In the genomic region with DNA sequence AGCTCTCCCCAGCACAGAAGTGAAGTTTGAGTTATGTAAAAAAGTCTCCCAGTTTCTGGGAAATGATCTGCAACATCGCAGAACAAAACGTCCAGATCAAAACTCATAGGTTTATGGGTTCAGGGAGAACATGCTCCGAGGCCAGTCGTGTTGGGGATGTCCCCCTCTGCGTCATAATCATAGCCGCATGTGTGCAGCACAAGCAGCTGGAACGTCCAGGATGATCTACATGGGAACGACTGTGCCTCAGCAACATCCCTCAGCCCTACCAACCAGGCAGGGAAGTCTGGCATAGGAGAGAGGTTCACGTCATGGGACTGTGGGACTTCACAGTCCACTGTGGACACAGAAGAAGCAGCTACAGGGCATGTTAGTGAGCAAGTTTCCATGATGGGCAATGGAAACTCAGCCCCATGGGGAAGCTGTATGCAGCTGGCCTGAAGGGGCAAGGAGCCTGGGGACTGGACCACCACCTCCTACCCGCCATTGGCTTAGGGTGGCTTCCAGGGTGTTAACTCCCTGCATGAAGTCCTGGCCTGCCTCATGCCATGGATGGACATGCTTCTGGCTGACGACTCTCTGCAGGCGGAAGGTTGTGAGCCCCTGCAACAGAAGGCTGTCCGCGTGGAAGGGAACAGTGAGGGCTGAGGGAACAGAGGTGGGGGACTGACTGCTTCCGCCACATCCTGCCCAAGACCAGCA, we compare ENCODE assay signal across 17 cellular contexts.
DNase-seq lines count a peak whose midpoint lies in the region; ATAC-seq and TF ChIP-seq lines count a peak whose summit lies in the region.
"Had no signal": no experiment of that assay in that cellular context is flagged by ENCODE, and none has a peak within 500 bp of the region (broad histone marks: within the 10 kb centered on the region; RNA-seq: fewer than 3 reads in every experiment).

No MANE protein-coding gene starts in this region.

- DNase-seq in Right ventricle myocardium inferior (ENCODE audit: missing footprints) (no peak), right atrium auricular region (ENCODE audit: low spot score) (no peak), fibroblast of lung (ENCODE audit: low read depth in 2 of 2) (no peak), prostate gland (ENCODE audit: low spot score) (no peak), left colon (no peak), colonic mucosa (no peak)
- DNase-seq: activated CD4-positive, CD25-positive, alpha-beta regulatory T cell; activated gamma-delta T cell treated with Interleukin-2 at 50 U/mL for 16 hours; left lung; MM.1S; NCI-H2029 treated with DMSO at 0.1 percent for 48 hours; substantia nigra had no signal

- H3K27me3 ChIP-seq in right atrium auricular region (no peaks in the 10 kb centered on the region), fibroblast of lung (ENCODE audit: control insufficient read depth, insufficient read depth, low read length) (no peaks in the 10 kb centered on the region), prostate gland (replicated peaks; ENCODE audit: insufficient read depth) (no peaks in the 10 kb centered on the region), colonic mucosa (no peaks in the 10 kb centered on the region)
- H3K27me3 ChIP-seq: left lung had no signal

- intact Hi-C loops in Right ventricle myocardium inferior (cut with DNase I) (no loop called here), prostate gland (cut with DNase I) (no loop called here), left colon (cut with DNase I, micrococcal nuclease) (no loop called here), colonic mucosa (cut with DNase I) (no loop called here)

- H3K27ac ChIP-seq in right atrium auricular region (no peak overlapping the region), fibroblast of lung (ENCODE audit: insufficient read depth, low read length) (peak overlapping the region; percentile 76), prostate gland (peak overlapping the region; percentile 45 to 59), colonic mucosa (no peak overlapping the region)
- H3K27ac ChIP-seq: PC-9 had no signal

- H3K79me2 ChIP-seq in fibroblast of lung (ENCODE audit: control insufficient read depth, insufficient read depth, low read length) = no peaks in the 10 kb centered on the region

- TF ChIP-seq POLR2A in prostate gland (IDR thresholded peaks at IDR 0.05) = no peak

- H3K4me1 ChIP-seq in right atrium auricular region (no peaks in the 10 kb centered on the region), fibroblast of lung (ENCODE audit: control insufficient read depth, extremely low read depth, insufficient read depth, low read length) (peaks cover 36% of the 10 kb centered on the region), prostate gland (replicated peaks) (no peaks in the 10 kb centered on the region), colonic mucosa (no peaks in the 10 kb centered on the region)
- H3K4me1 ChIP-seq: HAP-1 had no signal

- WGBS in prostate gland = 77% methylated on average over 14 of the region's 15 CpGs

- no peak overlapping the region for H3K4me2 ChIP-seq in fibroblast of lung (ENCODE audit: extremely low read depth, insufficient read depth, low read length)
- H3K4me2 ChIP-seq: PC-9 had no signal

- H3K9ac ChIP-seq in fibroblast of lung (ENCODE audit: insufficient read depth, low read length) = peak overlapping the region; percentile 21
- H3K9ac ChIP-seq in colonic mucosa (ENCODE audit: low read depth in 2 of 2, low read length in 2 of 2) = no peak overlapping the region

- H3K4me3 ChIP-seq in right atrium auricular region (no peak overlapping the region), fibroblast of lung (replicated peaks in 1 of 4; ENCODE audit: control extremely low read depth in 1 of 4, insufficient read depth in 1 of 4, low read depth in 3 of 4, low read length in 4 of 4) (no peak overlapping the region), prostate gland (no peak overlapping the region), colonic mucosa (no peak overlapping the region)
- H3K4me3 ChIP-seq: HAP-1, left lung, PC-9 had no signal

- H3K9me3 ChIP-seq in right atrium auricular region (no peaks in the 10 kb centered on the region), fibroblast of lung (ENCODE audit: control insufficient read depth, insufficient read depth, low read depth, low read length) (no peaks in the 10 kb centered on the region), prostate gland (no peaks in the 10 kb centered on the region), colonic mucosa (no peaks in the 10 kb centered on the region)
- H3K9me3 ChIP-seq: HAP-1, left lung had no signal

- H4K20me1 ChIP-seq in fibroblast of lung (ENCODE audit: control insufficient read depth, extremely low read depth, insufficient read depth, low read length) = no peaks in the 10 kb centered on the region

- H3K36me3 ChIP-seq in right atrium auricular region (no peaks in the 10 kb centered on the region), fibroblast of lung (ENCODE audit: control insufficient read depth, insufficient read depth, low read length) (no peaks in the 10 kb centered on the region), prostate gland (no peaks in the 10 kb centered on the region), colonic mucosa (no peaks in the 10 kb centered on the region)
- H3K36me3 ChIP-seq: HAP-1, left lung had no signal

- TF ChIP-seq CTCF in right atrium auricular region (IDR thresholded peaks at IDR 0.05) (no peak), fibroblast of lung (conservative IDR thresholded peaks at IDR 0.05 in 1 of 2, IDR thresholded peaks at IDR 0.05 in 1 of 2; ENCODE audit: low read depth in 1 of 2, low read length in 2 of 2) (no peak), prostate gland (IDR thresholded peaks at IDR 0.05) (no peak), colonic mucosa (IDR thresholded peaks at IDR 0.05) (no peak)

- ATAC-seq in Right ventricle myocardium inferior = peak; percentile 67
- no peak for ATAC-seq in HG02798 (IDR thresholded peaks at IDR 0.05; ENCODE audit: poor library complexity, unreplicated experiment)
- no peak for ATAC-seq in left colon
- no peak for ATAC-seq in GM18511 (IDR thresholded peaks at IDR 0.05; ENCODE audit: unreplicated experiment)
- ATAC-seq: HepG2 had no signal

- no peak overlapping the region for H2AFZ ChIP-seq in fibroblast of lung (ENCODE audit: low read length)
- H2AFZ ChIP-seq: PC-9 had no signal

Comparison
In these comparisons a context has a peak if more than half of its experiments do, and no peak if none do; other contexts are left out.
1. H3K27ac ChIP-seq: peak in fibroblast of lung (single experiment) and prostate gland (2 of 2); none in right atrium auricular region (0 of 2) and colonic mucosa (single experiment).